ENCODE assay signal across 8 cellular contexts in the genomic region with DNA sequence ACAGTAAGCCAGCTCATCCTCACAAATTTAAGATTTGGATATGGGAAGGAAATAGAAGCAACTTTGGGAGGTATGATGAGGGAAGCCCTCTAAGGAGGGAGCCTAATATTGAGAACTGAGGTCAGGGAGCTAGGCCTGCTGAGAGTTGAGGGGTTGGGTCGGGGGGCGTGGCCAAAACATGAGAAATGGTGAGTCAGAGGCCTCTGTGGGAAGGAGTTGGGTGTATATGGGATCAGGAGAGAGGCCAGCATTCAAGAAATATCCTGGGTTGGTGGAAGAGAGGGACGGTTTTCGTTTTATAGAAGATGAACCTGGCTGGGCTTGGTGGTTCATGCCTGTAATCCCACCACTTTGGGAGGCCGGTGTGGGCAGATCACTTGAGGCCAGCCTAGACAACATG. TPM values are rescaled to one million over a fixed set of nuclear protein-coding genes. Genes with fewer than 3 reads are reported as not detected.
DNase-seq lines count a peak whose midpoint lies in the region; ATAC-seq and TF ChIP-seq lines count a peak whose summit lies in the region.

No MANE protein-coding gene starts in this region.

- DNase-seq in left cardiac atrium: peak; percentile 46
- no peak for DNase-seq in right atrium auricular region (ENCODE audit: low spot score)
- peak; percentile 62 for DNase-seq in glomerular visceral epithelial cell (ENCODE audit: extremely low spot score)
- no peak for DNase-seq in esophagus muscularis mucosa (ENCODE audit: extremely low spot score)
- DNase-seq in upper lobe of right lung: no peak

- TF ChIP-seq EP300 in esophagus muscularis mucosa (IDR thresholded peaks at IDR 0.05): no peak

- H3K4me3 ChIP-seq in right atrium auricular region: no peak overlapping the region
- peak overlapping the region; percentile 30 for H3K4me3 ChIP-seq in WI38 (ENCODE audit: low read depth, low read length)
- H3K4me3 ChIP-seq in esophagus muscularis mucosa: no peak overlapping the region
- no peak overlapping the region for H3K4me3 ChIP-seq in upper lobe of right lung

- H3K27me3 ChIP-seq in right atrium auricular region (no peaks in the 10 kb centered on the region), esophagus muscularis mucosa (no peaks in the 10 kb centered on the region), upper lobe of right lung (no peaks in the 10 kb centered on the region)

- H3K4me1 ChIP-seq in right atrium auricular region (peaks cover 0 to 7% of the 10 kb centered on the region in 2 donors), esophagus muscularis mucosa (peaks cover 9 to 22% (median 12%) of the 10 kb centered on the region in 4 donors), upper lobe of right lung (no peaks in the 10 kb centered on the region)

- H3K36me3 ChIP-seq in right atrium auricular region: peaks cover 7% of the 10 kb centered on the region
- H3K36me3 ChIP-seq in esophagus muscularis mucosa: peaks cover 5 to 73% (median 45%) of the 10 kb centered on the region in 4 donors
- peaks cover 26% of the 10 kb centered on the region for H3K36me3 ChIP-seq in upper lobe of right lung

- H3K27me3 Mint-ChIP-seq in stimulated activated naive CD8-positive, alpha-beta T cell treated with anti-CD3 and anti-CD28 coated beads, Interleukin-15, Interleukin-2, amounts not matched to agents 100 ng/mL and 50 ng/mL, for 24 hours: no peaks in the 10 kb centered on the region

- 86% methylated on average over 5 of the region's 5 CpGs for WGBS in esophagus muscularis mucosa

- peak overlapping the region; percentile 21 for H3K27ac Mint-ChIP-seq in stimulated activated naive CD8-positive, alpha-beta T cell treated with anti-CD3 and anti-CD28 coated beads, Interleukin-15, Interleukin-2, amounts not matched to agents 100 ng/mL and 50 ng/mL, for 24 hours

- H3K9me3 ChIP-seq in right atrium auricular region: no peaks in the 10 kb centered on the region
- H3K9me3 ChIP-seq in esophagus muscularis mucosa: no peaks in the 10 kb centered on the region
- no peaks in the 10 kb centered on the region for H3K9me3 ChIP-seq in upper lobe of right lung

- TF ChIP-seq CTCF in right atrium auricular region (IDR thresholded peaks at IDR 0.05): no peak
- TF ChIP-seq CTCF in WI38 (IDR thresholded peaks at IDR 0.05; ENCODE audit: low read depth, low read length): no peak
- no peak for TF ChIP-seq CTCF in esophagus muscularis mucosa (IDR thresholded peaks at IDR 0.05)
- TF ChIP-seq CTCF in upper lobe of right lung (IDR thresholded peaks at IDR 0.05): no peak

- intact Hi-C loops in left cardiac atrium (cut with DNase I): no loop called here
- intact Hi-C loops in esophagus muscularis mucosa (cut with DNase I): no loop called here
- intact Hi-C loops in upper lobe of right lung (cut with DNase I): no loop called here

- no peak overlapping the region for H3K4me3 Mint-ChIP-seq in stimulated activated naive CD8-positive, alpha-beta T cell treated with anti-CD3 and anti-CD28 coated beads, Interleukin-15, Interleukin-2, amounts not matched to agents 100 ng/mL and 50 ng/mL, for 24 hours

- ATAC-seq in left cardiac atrium (peak; percentile 36 to 74), HG02759 (IDR thresholded peaks at IDR 0.05; ENCODE audit: unreplicated experiment) (no peak), upper lobe of right lung (no peak)

- H3K4me1 Mint-ChIP-seq in stimulated activated naive CD8-positive, alpha-beta T cell treated with anti-CD3 and anti-CD28 coated beads, Interleukin-15, Interleukin-2, amounts not matched to agents 100 ng/mL and 50 ng/mL, for 24 hours (ENCODE audit: low read depth): peaks cover 60% of the 10 kb centered on the region

- no peak for TF ChIP-seq POLR2A in esophagus muscularis mucosa (IDR thresholded peaks at IDR 0.05; ENCODE audit: low read depth)

- peaks cover 63% of the 10 kb centered on the region for H3K36me3 Mint-ChIP-seq in stimulated activated naive CD8-positive, alpha-beta T cell treated with anti-CD3 and anti-CD28 coated beads, Interleukin-15, Interleukin-2, amounts not matched to agents 100 ng/mL and 50 ng/mL, for 24 hours (ENCODE audit: low read depth)

- H3K27ac ChIP-seq in right atrium auricular region (no peak overlapping the region), esophagus muscularis mucosa (replicated peaks in 1 of 4) (peak overlapping the region in 2 of 4 donors; percentile 7 to 49), upper lobe of right lung (no peak overlapping the region)

- no peaks in the 10 kb centered on the region for H3K9me3 Mint-ChIP-seq in stimulated activated naive CD8-positive, alpha-beta T cell treated with anti-CD3 and anti-CD28 coated beads, Interleukin-15, Interleukin-2, amounts not matched to agents 100 ng/mL and 50 ng/mL, for 24 hours

RNA-seq across cellular contexts. Expression of a gene that starts 48.4 kb away (rescaled TPM):
- total RNA-seq in left cardiac atrium (10 to 100 TPM; 25.5 to 30.2 TPM), right atrium auricular region (10 to 100 TPM; 24.1 to 49.0 TPM), esophagus muscularis mucosa (10 to 100 TPM; 22.3 to 34.7 (median 29.2) TPM), upper lobe of right lung (36.9 TPM)

RNA-seq across cellular contexts. Expression of a gene that starts 50.5 kb away (rescaled TPM):
- total RNA-seq in left cardiac atrium: 10 to 100 TPM; 68.5 to 84.9 TPM
- 100 to 1,000 TPM; 129 to 164 TPM for total RNA-seq in right atrium auricular region
- total RNA-seq in esophagus muscularis mucosa: 100 to 1,000 TPM; 106 to 133 (median 125) TPM
- total RNA-seq in upper lobe of right lung: 36.3 TPM

Comparison
In these comparisons a context has a peak if more than half of its experiments do, and no peak if none do; other contexts are left out.
1. DNase-seq: peak in left cardiac atrium (single experiment) and glomerular visceral epithelial cell (single experiment); none in right atrium auricular region (single experiment), esophagus muscularis mucosa (single experiment) and upper lobe of right lung (single experiment).
2. ATAC-seq: peak in left cardiac atrium (2 of 2); none in HG02759 (single experiment) and upper lobe of right lung (single experiment).